8 cellular contexts compared by ENCODE assay signal in the genomic region with DNA sequence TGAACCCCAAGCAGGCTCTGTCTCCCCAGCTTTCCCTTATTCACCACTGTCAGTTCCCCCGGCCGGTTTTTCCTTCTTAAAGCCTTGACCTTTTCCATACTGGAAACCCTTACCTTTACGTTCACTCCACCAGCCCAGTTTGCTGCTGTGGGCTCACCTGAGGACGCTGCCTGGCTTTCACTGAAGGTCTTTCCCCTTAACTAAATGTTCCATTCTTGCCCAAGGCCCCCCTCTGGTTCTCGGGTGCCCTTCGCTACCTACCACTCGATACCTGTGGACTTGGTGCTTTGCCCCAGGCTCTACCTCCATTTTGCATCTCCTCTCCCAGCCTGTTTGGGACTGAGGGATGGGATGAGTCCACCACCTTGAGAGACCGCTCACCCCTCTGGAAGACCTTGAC. TPM values are rescaled to one million over a fixed set of nuclear protein-coding genes. Genes with fewer than 3 reads are reported as not detected.
A peak's percentile ranks its signal among the peaks of the same experiment; 100 is the strongest.
DNase-seq lines count a peak whose midpoint lies in the region; ATAC-seq and TF ChIP-seq lines count a peak whose summit lies in the region.

No MANE protein-coding gene starts in this region.

- peaks cover 10 to 42% (median 25%) of the 10 kb centered on the region in 4 donors for H3K36me3 ChIP-seq in liver (ENCODE audit: control insufficient read depth in 4 of 4, insufficient read depth in 3 of 4, low read depth in 1 of 4, low read length in 3 of 4)
- peaks cover 44 to 65% (median 55%) of the 10 kb centered on the region in 3 donors for H3K36me3 ChIP-seq in tibial artery

- no peak for TF ChIP-seq RAD21 in liver (IDR thresholded peaks at IDR 0.05)

- peaks cover 34% of the 10 kb centered on the region for H3K36me3 Mint-ChIP-seq in activated T-cell treated with anti-CD3 and anti-CD28 coated beads, Interleukin-2, amount 50 U/mL, for 4 hours (ENCODE audit: insufficient read depth)

- intact Hi-C loops in tibial artery (cut with DNase I; ENCODE audit: low total_unique reads), result loop anchor here (2.0 kb wide), 2 partner anchors 21 to 73 kb away; a partner anchor contains a TSS

- no peak for TF ChIP-seq CTCF in astrocyte of the cerebellum (IDR thresholded peaks at IDR 0.05; ENCODE audit: low read depth, low read length, missing control alignments)
- no peak for TF ChIP-seq CTCF in liver (IDR thresholded peaks at IDR 0.05; ENCODE audit: low read depth, low read length, missing input control)
- TF ChIP-seq CTCF in tibial artery (IDR thresholded peaks at IDR 0.05), result no peak

- H3K4me3 ChIP-seq in astrocyte of the cerebellum (ENCODE audit: low read depth, low read length) (peak overlapping the region; percentile 98), liver (ENCODE audit: low read depth in 1 of 3, low read length in 3 of 3) (peak overlapping the region; percentile 79 to 96 (median 92)), tibial artery (peak overlapping the region; percentile 95 to 100)

- DNase-seq in activated T-cell treated with anti-CD3 and anti-CD28 coated beads, Interleukin-2, amount 50 U/mL, for 4 hours, result no peak
- no peak for DNase-seq in activated T-cell treated with anti-CD3 and anti-CD28 coated beads, Interleukin-2, amount 50 U/mL, for 1 hour
- DNase-seq in astrocyte of the cerebellum (ENCODE audit: low read depth), result no peak
- DNase-seq in tibial artery, result no peak
- DNase-seq in AG08395 (ENCODE audit: low spot score), result no peak

- H3K4me1 Mint-ChIP-seq in activated T-cell treated with anti-CD3 and anti-CD28 coated beads, Interleukin-2, amount 50 U/mL, for 4 hours (ENCODE audit: low read depth), result peaks cover 34% of the 10 kb centered on the region

- H3K27me3 ChIP-seq in liver (ENCODE audit: control insufficient read depth in 4 of 4, insufficient read depth in 4 of 4, low read length in 3 of 4), result no peaks in the 10 kb centered on the region
- H3K27me3 ChIP-seq in tibial artery, result no peaks in the 10 kb centered on the region

- peak overlapping the region; percentile 88 to 91 for H3K9ac ChIP-seq in liver (ENCODE audit: low read depth in 1 of 2, low read length in 2 of 2)

- H3K27ac ChIP-seq in liver (ENCODE audit: low read depth in 1 of 2, low read length in 2 of 2) (peak overlapping the region; percentile 94 to 95), tibial artery (peak overlapping the region; percentile 97 to 99)

- H3K9me3 ChIP-seq in liver (ENCODE audit: control insufficient read depth in 4 of 4, low read length in 3 of 4) (no peaks in the 10 kb centered on the region), tibial artery (no peaks in the 10 kb centered on the region)

- H3K9me3 Mint-ChIP-seq in activated T-cell treated with anti-CD3 and anti-CD28 coated beads, Interleukin-2, amount 50 U/mL, for 4 hours, result no peaks in the 10 kb centered on the region

- in situ Hi-C loops in astrocyte of the cerebellum (cut with HindIII; ENCODE audit: low sequenced_read_pairs), result no loop called here

- 22% methylated on average over 8 of the region's 8 CpGs for WGBS in liver

- H3K4me1 ChIP-seq in liver (ENCODE audit: control insufficient read depth in 4 of 4, insufficient read depth in 4 of 4, low read length in 3 of 4) (peaks cover 6 to 29% (median 19%) of the 10 kb centered on the region in 4 donors), tibial artery (peaks cover 0 to 37% (median 28%) of the 10 kb centered on the region in 4 donors)

- peak overlapping the region; percentile 95 for H3K4me3 Mint-ChIP-seq in activated T-cell treated with anti-CD3 and anti-CD28 coated beads, Interleukin-2, amount 50 U/mL, for 4 hours

- ATAC-seq in activated T-cell treated with anti-CD3 and anti-CD28 coated beads, Interleukin-2, amount 50 U/mL, for 4 hours, result no peak
- ATAC-seq in GM18868 (IDR thresholded peaks at IDR 0.05; ENCODE audit: unreplicated experiment) (no peak), HG03354 (IDR thresholded peaks at IDR 0.05; ENCODE audit: poor library complexity, severe bottlenecking, unreplicated experiment) (no peak)

- no peaks in the 10 kb centered on the region for H3K27me3 Mint-ChIP-seq in activated T-cell treated with anti-CD3 and anti-CD28 coated beads, Interleukin-2, amount 50 U/mL, for 4 hours (ENCODE audit: low read depth)

TF ChIP-seq in liver, 16 proteins besides CTCF, POLR2A, EP300 and RAD21:
- TF ChIP-seq HNF4G (IDR thresholded peaks at IDR 0.05), result no peak
- no peak for TF ChIP-seq RXRA (IDR thresholded peaks at IDR 0.05)
- no peak for TF ChIP-seq JUND (IDR thresholded peaks at IDR 0.05)
- TF ChIP-seq EGR1 (IDR thresholded peaks at IDR 0.05; ENCODE audit: low read depth in 2 of 2), result no peak
- TF ChIP-seq, protein P1, sequence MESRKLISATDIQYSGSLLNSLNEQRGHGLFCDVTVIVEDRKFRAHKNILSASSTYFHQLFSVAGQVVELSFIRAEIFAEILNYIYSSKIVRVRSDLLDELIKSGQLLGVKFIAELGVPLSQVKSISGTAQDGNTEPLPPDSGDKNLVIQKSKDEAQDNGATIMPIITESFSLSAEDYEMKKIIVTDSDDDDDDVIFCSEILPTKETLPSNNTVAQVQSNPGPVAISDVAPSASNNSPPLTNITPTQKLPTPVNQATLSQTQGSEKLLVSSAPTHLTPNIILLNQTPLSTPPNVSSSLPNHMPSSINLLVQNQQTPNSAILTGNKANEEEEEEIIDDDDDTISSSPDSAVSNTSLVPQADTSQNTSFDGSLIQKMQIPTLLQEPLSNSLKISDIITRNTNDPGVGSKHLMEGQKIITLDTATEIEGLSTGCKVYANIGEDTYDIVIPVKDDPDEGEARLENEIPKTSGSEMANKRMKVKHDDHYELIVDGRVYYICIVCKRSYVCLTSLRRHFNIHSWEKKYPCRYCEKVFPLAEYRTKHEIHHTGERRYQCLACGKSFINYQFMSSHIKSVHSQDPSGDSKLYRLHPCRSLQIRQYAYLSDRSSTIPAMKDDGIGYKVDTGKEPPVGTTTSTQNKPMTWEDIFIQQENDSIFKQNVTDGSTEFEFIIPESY (IDR thresholded peaks at IDR 0.05), result no peak
- TF ChIP-seq TAF1 (conservative IDR thresholded peaks at IDR 0.05), result no peak
- TF ChIP-seq FOXA2 (IDR thresholded peaks at IDR 0.05), result no peak
- TF ChIP-seq, protein P2, sequence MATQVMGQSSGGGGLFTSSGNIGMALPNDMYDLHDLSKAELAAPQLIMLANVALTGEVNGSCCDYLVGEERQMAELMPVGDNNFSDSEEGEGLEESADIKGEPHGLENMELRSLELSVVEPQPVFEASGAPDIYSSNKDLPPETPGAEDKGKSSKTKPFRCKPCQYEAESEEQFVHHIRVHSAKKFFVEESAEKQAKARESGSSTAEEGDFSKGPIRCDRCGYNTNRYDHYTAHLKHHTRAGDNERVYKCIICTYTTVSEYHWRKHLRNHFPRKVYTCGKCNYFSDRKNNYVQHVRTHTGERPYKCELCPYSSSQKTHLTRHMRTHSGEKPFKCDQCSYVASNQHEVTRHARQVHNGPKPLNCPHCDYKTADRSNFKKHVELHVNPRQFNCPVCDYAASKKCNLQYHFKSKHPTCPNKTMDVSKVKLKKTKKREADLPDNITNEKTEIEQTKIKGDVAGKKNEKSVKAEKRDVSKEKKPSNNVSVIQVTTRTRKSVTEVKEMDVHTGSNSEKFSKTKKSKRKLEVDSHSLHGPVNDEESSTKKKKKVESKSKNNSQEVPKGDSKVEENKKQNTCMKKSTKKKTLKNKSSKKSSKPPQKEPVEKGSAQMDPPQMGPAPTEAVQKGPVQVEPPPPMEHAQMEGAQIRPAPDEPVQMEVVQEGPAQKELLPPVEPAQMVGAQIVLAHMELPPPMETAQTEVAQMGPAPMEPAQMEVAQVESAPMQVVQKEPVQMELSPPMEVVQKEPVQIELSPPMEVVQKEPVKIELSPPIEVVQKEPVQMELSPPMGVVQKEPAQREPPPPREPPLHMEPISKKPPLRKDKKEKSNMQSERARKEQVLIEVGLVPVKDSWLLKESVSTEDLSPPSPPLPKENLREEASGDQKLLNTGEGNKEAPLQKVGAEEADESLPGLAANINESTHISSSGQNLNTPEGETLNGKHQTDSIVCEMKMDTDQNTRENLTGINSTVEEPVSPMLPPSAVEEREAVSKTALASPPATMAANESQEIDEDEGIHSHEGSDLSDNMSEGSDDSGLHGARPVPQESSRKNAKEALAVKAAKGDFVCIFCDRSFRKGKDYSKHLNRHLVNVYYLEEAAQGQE (IDR thresholded peaks at IDR 0.05), result no peak
- TF ChIP-seq SP1 (IDR thresholded peaks at IDR 0.05), result no peak
- TF ChIP-seq NR2F2 (IDR thresholded peaks at IDR 0.05), result no peak
- no peak for TF ChIP-seq FOXA1 (IDR thresholded peaks at IDR 0.05)
- TF ChIP-seq, protein P3, sequence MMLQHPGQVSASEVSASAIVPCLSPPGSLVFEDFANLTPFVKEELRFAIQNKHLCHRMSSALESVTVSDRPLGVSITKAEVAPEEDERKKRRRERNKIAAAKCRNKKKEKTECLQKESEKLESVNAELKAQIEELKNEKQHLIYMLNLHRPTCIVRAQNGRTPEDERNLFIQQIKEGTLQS (IDR thresholded peaks at IDR 0.05), result no peak
- TF ChIP-seq, protein P4, sequence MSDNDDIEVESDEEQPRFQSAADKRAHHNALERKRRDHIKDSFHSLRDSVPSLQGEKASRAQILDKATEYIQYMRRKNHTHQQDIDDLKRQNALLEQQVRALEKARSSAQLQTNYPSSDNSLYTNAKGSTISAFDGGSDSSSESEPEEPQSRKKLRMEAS (IDR thresholded peaks at IDR 0.05), result no peak
- TF ChIP-seq YY1 (IDR thresholded peaks at IDR 0.05), result no peak
- no peak for TF ChIP-seq HNF4A (conservative IDR thresholded peaks at IDR 0.05)
- no peak for TF ChIP-seq GABPA (IDR thresholded peaks at IDR 0.05 in 1 of 2, conservative IDR thresholded peaks at IDR 0.05 in 1 of 2)

RNA-seq across cellular contexts. Expression of a gene that starts 0.9 kb away (rescaled TPM):
- 100 to 1,000 TPM; 242 to 255 (median 251) TPM for total RNA-seq in activated T-cell treated with anti-CD3 and anti-CD28 coated beads, Interleukin-2, amount 50 U/mL, for 4 hours
- total RNA-seq in liver, result 100 to 1,000 TPM; 114 to 200 TPM
- 100 to 1,000 TPM in 1 of 2 donors, 10 to 100 TPM in 1; 71.9 to 155 TPM for polyA plus RNA-seq in liver

RNA-seq across cellular contexts. Expression of a gene that starts 10.5 kb away (rescaled TPM):
- 10 to 100 TPM; 79.7 to 91.2 (median 84.4) TPM for total RNA-seq in activated T-cell treated with anti-CD3 and anti-CD28 coated beads, Interleukin-2, amount 50 U/mL, for 4 hours
- 10 to 100 TPM; 28.1 to 59.2 TPM for total RNA-seq in liver
- 10 to 100 TPM; 29.7 to 37.8 TPM for polyA plus RNA-seq in liver

RNA-seq across cellular contexts. Expression of a gene that starts 20.3 kb away (rescaled TPM):
- total RNA-seq in activated T-cell treated with anti-CD3 and anti-CD28 coated beads, Interleukin-2, amount 50 U/mL, for 4 hours, result 10 to 100 TPM; 38.7 to 46.4 (median 40.3) TPM
- 10 to 100 TPM; 19.2 to 26.3 TPM for total RNA-seq in liver
- 10 to 100 TPM in 1 of 2 donors, 1 to 10 TPM in 1; 8.6 to 15.7 TPM for polyA plus RNA-seq in liver

RNA-seq across cellular contexts. Expression of a gene that starts 40.3 kb away (rescaled TPM):
- total RNA-seq in activated T-cell treated with anti-CD3 and anti-CD28 coated beads, Interleukin-2, amount 50 U/mL, for 4 hours, result 10 to 100 TPM; 91.7 to 94.5 (median 92.6) TPM
- 10 to 100 TPM; 28.2 to 34.3 TPM for total RNA-seq in liver
- polyA plus RNA-seq in liver, result 10 to 100 TPM; 19.0 to 20.6 TPM

RNA-seq across cellular contexts. Expression of a gene that starts 53.9 kb away (rescaled TPM):
- total RNA-seq in activated T-cell treated with anti-CD3 and anti-CD28 coated beads, Interleukin-2, amount 50 U/mL, for 4 hours, result under 1 TPM in 1 of 3 donors, not detected in 2; 0.16 TPM
- under 1 TPM; under 0.01 to 0.14 TPM for total RNA-seq in liver
- under 1 TPM in 1 of 2 donors, not detected in 1; 0.08 TPM for polyA plus RNA-seq in liver
